ENCODE assay signal across 7 cellular contexts in the genomic region with DNA sequence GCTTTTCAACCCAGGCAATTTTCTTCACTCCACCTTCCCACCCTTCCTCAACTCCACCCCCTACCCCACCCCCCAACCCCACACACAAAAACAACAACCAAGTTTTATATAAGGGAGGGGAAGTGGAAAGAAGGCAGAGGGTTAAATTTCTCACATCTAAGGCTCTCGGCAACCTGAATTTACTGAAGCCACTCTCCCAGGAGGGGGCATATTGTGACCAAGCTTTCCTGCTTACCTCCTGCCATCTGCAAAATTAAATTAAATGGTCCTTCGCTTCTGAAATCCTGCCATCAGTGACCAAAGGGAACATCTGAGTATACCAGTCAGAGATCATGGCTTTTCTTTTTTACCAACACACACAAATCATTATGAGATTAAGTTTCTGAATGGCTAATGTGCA.
DNase-seq lines count a peak whose midpoint lies in the region; ATAC-seq, FAIRE-seq and TF ChIP-seq lines count a peak whose summit lies in the region.
"Not testable (repeated sequence)": the region's sequence is repeated elsewhere in the genome, so short reads cannot be mapped to it uniquely, and the experiment has no call there.

No MANE protein-coding gene starts in this region.

- not testable (repeated sequence) for H3K9ac ChIP-seq in K562 (ENCODE audit: insufficient read depth in 1 of 2, low read depth in 2 of 2, low read length in 2 of 2); neural progenitor cell

- DNase-seq in NCI-H2227 (lab: John Stamatoyannopoulos, UW; ENCODE audit: unreplicated experiment) (peak; percentile 1), NCI-H748 (lab: John Stamatoyannopoulos, UW; ENCODE audit: unreplicated experiment) (peak; percentile 11), dedifferentiated amniotic fluid mesenchymal stem cell (ENCODE audit: extremely low spot score) (peak; percentile 3)
- DNase-seq in WTC11 (ENCODE audit: low spot score); K562 (ENCODE audit: extremely low read depth in 1 of 4, low spot score in 3 of 4); memory B cell (ENCODE audit: low spot score in 2 of 2); neural progenitor cell (ENCODE audit: low spot score): not testable (repeated sequence)

- H3K27ac ChIP-seq in K562 (ENCODE audit: extremely low read depth, low read depth, low read length); neural progenitor cell: not testable (repeated sequence)

- TF ChIP-seq RAD21 in K562 (CRISPR knock-in tag; conservative IDR thresholded peaks at IDR 0.05 in 1 of 2, IDR thresholded peaks at IDR 0.05 in 1 of 2) = not testable (repeated sequence)

- not testable (repeated sequence) for H3K4me2 ChIP-seq in K562 (ENCODE audit: insufficient read depth, low read length); neural progenitor cell

- BruUV-seq in K562 (replicated peaks; lab: Mats Ljungman, UMichigan) = not testable (repeated sequence)

- H3K4me1 Mint-ChIP-seq in WTC11, memory B cell, neural progenitor cell: not testable (repeated sequence)

- not testable (repeated sequence) for H3F3A ChIP-seq in neural progenitor cell (ENCODE audit: low read depth)

- H3K27ac Mint-ChIP-seq in WTC11 = peak overlapping the region; percentile 63
- H3K27ac Mint-ChIP-seq in memory B cell, neural progenitor cell: not testable (repeated sequence)

- not testable (repeated sequence) for H3K9me3 ChIP-seq in K562 (replicated peaks; ENCODE audit: control insufficient read depth, insufficient read depth, low read depth, low read length); neural progenitor cell (ENCODE audit: low read depth)

- not testable (repeated sequence) for TF ChIP-seq CTCF in WTC11 (IDR thresholded peaks at IDR 0.05); K562 (IDR thresholded peaks at IDR 0.05 in 2 of 3, conservative IDR thresholded peaks at IDR 0.05 in 1 of 3; ENCODE audit: insufficient read depth in 2 of 3, low read depth in 1 of 3, low read length in 3 of 3); neural progenitor cell (IDR thresholded peaks at IDR 0.05)

- not testable (repeated sequence) for H3K4me3 Mint-ChIP-seq in WTC11, memory B cell
- H3K4me3 Mint-ChIP-seq in neural progenitor cell = peak overlapping the region; percentile 53

- ATAC-seq in WTC11 (peak; percentile 40; the same call in 1 of the 2 replicates), K562 (peak; percentile 34), memory B cell (ENCODE audit: low read depth) (peak; percentile 56)

- H3K9me3 Mint-ChIP-seq in WTC11, memory B cell, neural progenitor cell: not testable (repeated sequence)

- not testable (repeated sequence) for H3K36me3 Mint-ChIP-seq in WTC11, memory B cell, neural progenitor cell

- no CpG with 5 or more reads among the region's 2 CpGs for WGBS in K562 (ENCODE audit: insufficient coverage, low coverage, missing lambda C conversion rate)

- not testable (repeated sequence) for H3K27me3 ChIP-seq in K562 (ENCODE audit: control insufficient read depth in 2 of 2, insufficient read depth in 2 of 2, low read length in 2 of 2); neural progenitor cell

- H3K79me2 ChIP-seq in K562 (ENCODE audit: control insufficient read depth, insufficient read depth, low read length); neural progenitor cell (ENCODE audit: low read depth): not testable (repeated sequence)

- CTCF ChIA-PET in WTC11 (lab: Charles Lee); K562 (lab: Yijun Ruan, JAX; ENCODE audit: low intra/inter-chr PET ratio): not testable (repeated sequence)

- not testable (repeated sequence) for H3K4me3 ChIP-seq in K562, neural progenitor cell

- POLR2A ChIA-PET in WTC11 (lab: Charles Lee); K562 (lab: Yijun Ruan, JAX): not testable (repeated sequence)

- not testable (repeated sequence) for TF ChIP-seq POLR2A in K562 (conservative IDR thresholded peaks at IDR 0.05)

- not testable (repeated sequence) for H3K9me1 ChIP-seq in K562 (ENCODE audit: control insufficient read depth, insufficient read depth, low read length)

- H3K36me3 ChIP-seq in K562 (ENCODE audit: control insufficient read depth, insufficient read depth, low read length); neural progenitor cell: not testable (repeated sequence)

- H2AFZ ChIP-seq in K562 (ENCODE audit: low read depth, low read length); neural progenitor cell (replicated peaks): not testable (repeated sequence)

- not testable (repeated sequence) for FAIRE-seq in K562 (lab: Jason Lieb, UNC)

- H4K20me1 ChIP-seq in K562 (replicated peaks; ENCODE audit: control insufficient read depth, insufficient read depth, low read length); neural progenitor cell (ENCODE audit: low read depth): not testable (repeated sequence)

- in situ Hi-C loops in K562 (cut with MboI) = not testable (repeated sequence)

- not testable (repeated sequence) for H3K4me1 ChIP-seq in K562 (replicated peaks in 1 of 2; ENCODE audit: control insufficient read depth in 2 of 2, insufficient read depth in 2 of 2, low read length in 2 of 2); neural progenitor cell

- intact Hi-C loops in K562 (cut with micrococcal nuclease) = not testable (repeated sequence)

- TF ChIP-seq EP300 in K562 (IDR thresholded peaks at IDR 0.05; ENCODE audit: low read length) = not testable (repeated sequence)

- H3K27me3 Mint-ChIP-seq in WTC11 (ENCODE audit: low read depth); memory B cell; neural progenitor cell (ENCODE audit: insufficient read depth, low read depth): not testable (repeated sequence)
